20 cellular contexts compared by ENCODE assay signal in the genomic region with DNA sequence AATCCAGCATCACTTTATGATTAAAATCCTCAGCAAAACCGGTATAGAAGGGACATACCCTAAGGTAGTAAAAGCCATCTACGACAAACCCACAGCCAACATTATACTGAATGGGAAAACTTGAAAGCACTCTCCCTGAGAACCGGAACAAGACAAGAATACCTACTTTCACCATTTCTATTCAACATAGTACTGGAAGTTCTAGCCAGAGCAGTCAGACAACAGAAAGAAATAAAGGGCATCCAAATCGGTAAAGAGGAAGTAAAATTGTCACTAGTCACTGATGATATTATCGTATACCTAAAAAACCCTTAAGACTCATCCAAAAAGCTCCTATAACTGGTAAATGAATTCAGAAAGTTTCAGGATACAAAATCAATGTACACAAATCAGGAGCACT.
"Had no signal": no experiment of that assay in that cellular context is flagged by ENCODE, and none has a peak within 500 bp of the region (broad histone marks: within the 10 kb centered on the region; RNA-seq: fewer than 3 reads in every experiment).

No MANE protein-coding gene starts in this region.

- H3K4me1 Mint-ChIP-seq: endodermal cell had no signal

- H3K27me3 Mint-ChIP-seq: naive B cell, progenitor cell of endocrine pancreas had no signal

- DNase-seq: dermis blood vessel endothelial cell; effector CD4-positive, alpha-beta T cell; endodermal cell; erythroblast; foreskin keratinocyte; head of caudate nucleus; kidney; left colon; left ventricle myocardium superior; mesendoderm; naive B cell; occipital lobe; pancreas; right cardiac atrium; small intestine; stimulated activated CD4-positive, alpha-beta T cell treated with anti-CD3 and anti-CD28 coated beads, Interleukin-12 subunit alpha, Interleukin-12 subunit beta, amount 100 ng/mL, for 4 hours; stimulated activated naive CD4-positive, alpha-beta T cell treated with Interleukin-2 at 50 U/mL for 16 hours; trophoblast cell had no signal

- ATAC-seq: foreskin keratinocyte, left colon, left ventricle myocardium superior, pancreas, right cardiac atrium had no signal

- H3K4me3 Mint-ChIP-seq: endodermal cell, nephron had no signal

- H3K27ac Mint-ChIP-seq: endodermal cell, naive B cell, nephron, progenitor cell of endocrine pancreas had no signal
